ENCODE assay signal across 8 cellular contexts in the genomic region with DNA sequence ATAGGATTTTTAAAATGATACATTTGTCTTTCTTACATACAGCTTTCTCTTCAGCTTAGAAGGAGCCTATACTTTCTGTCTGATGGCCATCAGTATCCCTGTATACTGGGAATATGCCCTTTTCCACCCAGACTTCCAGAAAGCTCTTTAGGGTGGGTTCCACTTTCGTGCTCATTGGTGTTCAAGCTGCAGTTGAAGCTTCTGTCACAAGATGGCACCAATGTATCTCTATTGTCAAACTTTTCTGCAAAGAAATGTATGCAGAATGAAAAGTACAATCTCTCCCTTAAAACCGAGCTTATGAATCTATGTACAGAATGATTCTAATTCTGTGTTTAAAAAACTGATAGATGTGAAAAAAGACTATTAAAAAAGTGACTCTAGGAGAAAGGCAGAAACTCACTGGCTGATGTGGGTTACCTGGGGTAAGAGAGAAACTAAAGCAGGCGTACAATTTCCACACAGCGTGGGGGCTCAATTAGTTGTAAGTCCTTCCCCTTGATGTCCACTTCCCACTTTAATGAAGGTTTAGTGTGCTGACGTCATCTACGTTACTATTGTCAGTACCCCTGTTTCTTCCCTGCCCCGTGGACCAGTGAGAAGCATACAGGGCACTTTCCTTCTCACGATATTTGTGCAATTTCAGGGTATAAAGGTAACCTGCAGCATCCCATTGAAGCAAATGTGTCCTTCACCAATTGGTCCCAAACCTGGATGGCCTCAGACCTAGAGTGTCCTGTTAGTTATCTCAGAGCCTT. TPM values are rescaled to one million over a fixed set of nuclear protein-coding genes. Genes with fewer than 3 reads are reported as not detected.
A peak's percentile ranks its signal among the peaks of the same experiment; 100 is the strongest.
DNase-seq lines count a peak whose midpoint lies in the region; ATAC-seq and TF ChIP-seq lines count a peak whose summit lies in the region.

No MANE protein-coding gene starts in this region.

- no peaks in the 10 kb centered on the region for H3K36me3 Mint-ChIP-seq in effector memory CD8-positive, alpha-beta T cell (ENCODE audit: insufficient read depth)

- no peaks in the 10 kb centered on the region; the same call in 1 of the 2 replicates for H3K27me3 ChIP-seq in GM06990 (replicated peaks; ENCODE audit: control insufficient read depth, insufficient read depth, low read length)

- peak; percentile 2 for DNase-seq in ACHN
- no peak for DNase-seq in GM06990 (ENCODE audit: extremely low read depth, insufficient read length)
- peak; percentile 0 for DNase-seq in NCI-H69 (lab: John Stamatoyannopoulos, UW)
- DNase-seq in effector memory CD8-positive, alpha-beta T cell: peak; percentile 1 to 15 (median 5)
- peak; percentile 33 for DNase-seq in pons (ENCODE audit: low spot score)
- no peak for DNase-seq in posterior vena cava (ENCODE audit: low spot score)

- no peaks in the 10 kb centered on the region for H3K4me1 Mint-ChIP-seq in effector memory CD8-positive, alpha-beta T cell (ENCODE audit: low read depth in 2 of 2)

- H3K27me3 Mint-ChIP-seq in effector memory CD8-positive, alpha-beta T cell: peaks cover 7 to 22% of the 10 kb centered on the region in 2 donors

- no peak overlapping the region for H3K4me3 ChIP-seq in GM06990 (replicated peaks; ENCODE audit: low read depth, low read length)

- intact Hi-C loops in posterior vena cava (cut with DNase I): no loop called here

- no peak for ATAC-seq in effector memory CD8-positive, alpha-beta T cell (replicated peaks)
- ATAC-seq in HG03442 (IDR thresholded peaks at IDR 0.05; ENCODE audit: unreplicated experiment) (no peak), GM21381 (IDR thresholded peaks at IDR 0.05; ENCODE audit: unreplicated experiment) (no peak)

- in situ Hi-C loops in ACHN (cut with HindIII; ENCODE audit: low pct_ligation_motif_present, low pct_unique_long_range_greater_than_20kb, low sequenced_read_pairs): no loop called here

- H3K4me3 Mint-ChIP-seq in effector memory CD8-positive, alpha-beta T cell: no peak overlapping the region

- no peaks in the 10 kb centered on the region for H3K9me3 Mint-ChIP-seq in effector memory CD8-positive, alpha-beta T cell

- H3K36me3 ChIP-seq in GM06990 (ENCODE audit: control insufficient read depth, insufficient read depth, low read length): no peaks in the 10 kb centered on the region

- peak; percentile 61 for TF ChIP-seq CTCF in GM06990 (IDR thresholded peaks at IDR 0.05; ENCODE audit: insufficient read depth, low read length, poor library complexity, severe bottlenecking)

- no peak overlapping the region for H3K27ac Mint-ChIP-seq in effector memory CD8-positive, alpha-beta T cell

RNA-seq across cellular contexts. Expression of a gene that starts 57.3 kb away (rescaled TPM):
- 10 to 100 TPM in 1 of 2 donors, 1 to 10 TPM in 1; 8.7 to 10.1 TPM for total RNA-seq in posterior vena cava

Comparison
In these comparisons a context has a peak if more than half of its experiments do, and no peak if none do; other contexts are left out.
1. DNase-seq: peak in ACHN (single experiment), NCI-H69 (single experiment), effector memory CD8-positive, alpha-beta T cell (3 of 3) and pons (single experiment); none in GM06990 (single experiment) and posterior vena cava (single experiment).